22 cellular contexts compared by ENCODE assay signal in the genomic region with DNA sequence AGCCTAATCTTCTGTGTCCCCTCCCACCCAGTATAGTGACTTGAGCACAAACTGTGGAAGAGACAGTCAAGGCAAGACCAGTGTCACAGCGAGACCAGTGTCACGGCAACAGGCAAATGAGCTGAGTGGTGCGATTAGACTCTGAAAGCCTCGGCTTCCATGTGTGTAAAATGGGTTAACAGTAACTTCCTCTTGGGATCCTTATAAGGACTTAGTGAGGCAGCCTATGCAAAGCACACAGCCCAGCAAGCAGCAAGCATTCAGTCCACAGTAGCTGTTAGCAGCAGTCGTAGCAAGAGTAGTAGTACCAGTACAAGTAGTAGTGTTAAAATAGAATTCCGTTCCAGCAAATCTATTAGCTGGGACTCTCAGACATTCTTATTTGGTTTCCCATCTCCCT.
DNase-seq lines count a peak whose midpoint lies in the region; ATAC-seq and TF ChIP-seq lines count a peak whose summit lies in the region.
"Had no signal": no experiment of that assay in that cellular context is flagged by ENCODE, and none has a peak within 500 bp of the region (broad histone marks: within the 10 kb centered on the region; RNA-seq: fewer than 3 reads in every experiment).

No MANE protein-coding gene starts in this region.

- H3K27me3 Mint-ChIP-seq in brain (peaks cover 9% of the 10 kb centered on the region), neural progenitor cell (ENCODE audit: insufficient read depth, low read depth) (peaks cover 4% of the 10 kb centered on the region)

- peak overlapping the region; percentile 33 for H3K4me2 ChIP-seq in neural progenitor cell
- H3K4me2 ChIP-seq: BLaER1 had no signal

- no peak overlapping the region for H2AFZ ChIP-seq in neural progenitor cell (replicated peaks)

- no peaks in the 10 kb centered on the region for H3K79me2 ChIP-seq in neural progenitor cell (ENCODE audit: low read depth)

- H3K9me3 ChIP-seq in right atrium auricular region (no peaks in the 10 kb centered on the region), neural progenitor cell (ENCODE audit: low read depth) (no peaks in the 10 kb centered on the region), sigmoid colon (peaks cover 0 to 5% (median 0%) of the 10 kb centered on the region in 4 donors), upper lobe of right lung (no peaks in the 10 kb centered on the region)
- H3K9me3 ChIP-seq: BLaER1, MG63, SJCRH30 had no signal

- H3K27ac Mint-ChIP-seq in brain, result peak overlapping the region in 3 of 5 experiments; percentile 30 to 73 (median 45)
- peak overlapping the region; percentile 46 for H3K27ac Mint-ChIP-seq in neural progenitor cell
- H3K27ac Mint-ChIP-seq: CD4-positive, CD25-positive, alpha-beta regulatory T cell had no signal

- no peak for ATAC-seq in Right ventricle myocardium superior (ENCODE audit: poor library complexity)
- ATAC-seq in upper lobe of right lung, result no peak
- ATAC-seq: SK-N-SH treated with all-trans-retinoic acid at 6 μM for 48 hours had no signal

- no peak for TF ChIP-seq POLR2A in sigmoid colon (IDR thresholded peaks at IDR 0.05)

- no peak for TF ChIP-seq CTCF in right atrium auricular region (IDR thresholded peaks at IDR 0.05)
- TF ChIP-seq CTCF in brain (conservative IDR thresholded peaks at IDR 0.05), result no peak
- no peak for TF ChIP-seq CTCF in neural progenitor cell (IDR thresholded peaks at IDR 0.05)
- no peak for TF ChIP-seq CTCF in sigmoid colon (IDR thresholded peaks at IDR 0.05)
- no peak for TF ChIP-seq CTCF in upper lobe of right lung (IDR thresholded peaks at IDR 0.05)

- H3K4me3 ChIP-seq in right atrium auricular region, result no peak overlapping the region
- H3K4me3 ChIP-seq in neural progenitor cell, result no peak overlapping the region
- no peak overlapping the region for H3K4me3 ChIP-seq in sigmoid colon
- no peak overlapping the region for H3K4me3 ChIP-seq in upper lobe of right lung
- H3K4me3 ChIP-seq: BLaER1, MG63, SJCRH30 had no signal

- H3K27ac ChIP-seq in right atrium auricular region (peak overlapping the region; percentile 9 to 91), neural progenitor cell (no peak overlapping the region), sigmoid colon (no peak overlapping the region), upper lobe of right lung (no peak overlapping the region)
- H3K27ac ChIP-seq: BLaER1, SJCRH30 had no signal

- H3K36me3 ChIP-seq in right atrium auricular region (no peaks in the 10 kb centered on the region), neural progenitor cell (no peaks in the 10 kb centered on the region), sigmoid colon (no peaks in the 10 kb centered on the region), upper lobe of right lung (no peaks in the 10 kb centered on the region)
- H3K36me3 ChIP-seq: BLaER1, MG63, SJCRH30 had no signal

- H3K27me3 ChIP-seq in right atrium auricular region (no peaks in the 10 kb centered on the region), neural progenitor cell (no peaks in the 10 kb centered on the region), sigmoid colon (no peaks in the 10 kb centered on the region), upper lobe of right lung (no peaks in the 10 kb centered on the region)
- H3K27me3 ChIP-seq: BLaER1, MG63, SJCRH30 had no signal

- H3K36me3 Mint-ChIP-seq in brain (no peaks in the 10 kb centered on the region), neural progenitor cell (no peaks in the 10 kb centered on the region)
- H3K36me3 Mint-ChIP-seq: CD4-positive, CD25-positive, alpha-beta regulatory T cell had no signal

- H3K4me1 Mint-ChIP-seq in brain (peaks cover 7% of the 10 kb centered on the region), neural progenitor cell (peaks cover 20% of the 10 kb centered on the region)
- H3K4me1 Mint-ChIP-seq: CD4-positive, CD25-positive, alpha-beta regulatory T cell had no signal

- no peaks in the 10 kb centered on the region for H4K20me1 ChIP-seq in neural progenitor cell (ENCODE audit: low read depth)
- H4K20me1 ChIP-seq: BLaER1 had no signal

- DNase-seq in right atrium auricular region (ENCODE audit: low spot score) (no peak), Right ventricle myocardium superior (no peak), neural progenitor cell (ENCODE audit: low spot score) (no peak), sigmoid colon (no peak), retina (no peak), NCI-H1105 treated with DMSO at 0.1 percent for 48 hours (lab: John Stamatoyannopoulos, UW) (no peak), upper lobe of right lung (no peak)
- DNase-seq: CD4-positive, CD25-positive, alpha-beta regulatory T cell; GOT3; HCEC 1CT; KG1; MG63; NCI-H1436 treated with DMSO at 0.1 percent for 48 hours; NCI-H187 treated with DMSO at 0.1 percent for 48 hours; NCI-H2171 treated with DMSO at 0.1 percent for 48 hours; NCI-H345; NCI-H510A treated with DMSO at 0.1 percent for 48 hours; NCI-H774 had no signal

- H3K9me3 Mint-ChIP-seq in brain, result peaks cover 0 to 5% (median 0%) of the 10 kb centered on the region in 5 experiments
- peaks cover 3% of the 10 kb centered on the region for H3K9me3 Mint-ChIP-seq in neural progenitor cell

- no peak for TF ChIP-seq EP300 in sigmoid colon (IDR thresholded peaks at IDR 0.05)

- peaks cover 18% of the 10 kb centered on the region for H3F3A ChIP-seq in neural progenitor cell (ENCODE audit: low read depth)

- WGBS in sigmoid colon, 2 donors, result 82 to 86% methylated on average over 6 of the region's 6 CpGs

- no peak overlapping the region for H3K9ac ChIP-seq in neural progenitor cell
- H3K9ac ChIP-seq: BLaER1 had no signal

- H3K4me1 ChIP-seq in right atrium auricular region, result peaks cover 3 to 18% of the 10 kb centered on the region in 2 donors
- peaks cover 20% of the 10 kb centered on the region for H3K4me1 ChIP-seq in neural progenitor cell
- no peaks in the 10 kb centered on the region for H3K4me1 ChIP-seq in sigmoid colon
- no peaks in the 10 kb centered on the region for H3K4me1 ChIP-seq in upper lobe of right lung
- H3K4me1 ChIP-seq: BLaER1, SJCRH30 had no signal

- intact Hi-C loops in Right ventricle myocardium superior (cut with DNase I) (no loop called here), sigmoid colon (cut with DNase I) (no loop called here), upper lobe of right lung (cut with DNase I) (no loop called here)

- H3K4me3 Mint-ChIP-seq in brain, result no peak overlapping the region
- H3K4me3 Mint-ChIP-seq in neural progenitor cell, result no peak overlapping the region

Comparison
In these comparisons a context has a peak if more than half of its experiments do, and no peak if none do; other contexts are left out.
1. H3K27ac ChIP-seq: peak in right atrium auricular region (2 of 2); none in neural progenitor cell (single experiment), sigmoid colon (0 of 4) and upper lobe of right lung (single experiment).